ENCODE assay signal across 8 cellular contexts in the genomic region with DNA sequence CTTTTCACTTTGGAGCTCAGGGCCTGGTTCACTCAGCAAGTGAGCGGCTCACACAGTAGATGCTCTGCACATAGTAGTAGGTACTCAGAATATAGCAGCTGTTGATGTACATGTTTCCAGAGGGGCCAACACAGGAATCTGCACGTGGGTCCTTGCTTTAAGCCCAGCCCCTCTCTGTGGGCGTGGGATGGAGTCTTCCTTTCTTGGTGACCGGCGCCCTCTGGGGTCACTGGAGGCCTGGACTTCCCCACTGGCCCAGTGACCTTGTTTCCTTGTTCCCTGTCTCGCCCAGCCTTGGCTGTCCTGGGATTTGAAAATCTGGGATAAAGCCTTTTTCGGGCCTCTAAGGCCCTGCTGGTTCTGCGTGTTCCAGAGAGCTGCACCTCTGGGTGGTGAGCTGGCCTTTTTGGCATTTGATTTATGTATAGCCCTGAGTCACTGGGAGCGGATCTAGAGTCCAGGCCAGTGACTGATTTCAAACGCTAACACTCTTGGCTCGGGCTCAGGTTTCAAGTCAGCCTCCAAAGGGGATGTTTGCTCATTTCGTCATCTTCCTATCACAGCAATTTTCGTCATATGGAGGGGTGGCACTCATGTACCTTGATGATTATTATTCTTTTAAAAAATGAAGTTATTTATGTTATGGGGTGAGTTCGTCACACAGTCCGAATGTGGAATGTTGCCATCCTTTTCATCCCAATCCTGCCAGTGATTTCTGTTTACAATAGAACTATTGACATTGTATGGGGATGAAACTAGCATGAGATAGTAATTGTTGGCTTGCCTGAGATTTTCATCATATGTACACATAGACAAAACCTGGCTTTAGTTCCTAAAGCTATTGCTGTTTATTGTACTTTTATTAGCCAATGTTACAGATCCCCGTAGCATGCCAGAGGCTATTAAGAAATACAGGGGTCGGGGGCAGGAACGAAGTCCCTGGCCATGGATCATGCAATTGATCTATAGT.
DNase-seq lines count a peak whose midpoint lies in the region; ATAC-seq and TF ChIP-seq lines count a peak whose summit lies in the region.

No MANE protein-coding gene starts in this region.

- H3K27ac ChIP-seq in OCI-LY3 (ENCODE audit: low read length) (no peak overlapping the region), dorsolateral prefrontal cortex (peak overlapping the region in 57 of 59 donors; percentile 3 to 88 (median 67)), transverse colon (peak overlapping the region; percentile 87 to 90 (median 88))
- no peak overlapping the region for H3K27ac ChIP-seq in effector memory CD4-positive, alpha-beta T cell (ENCODE audit: insufficient read depth, low read length, poor library complexity, severe bottlenecking)

- H3K4me2 ChIP-seq in OCI-LY3 (ENCODE audit: low read length), result no peak overlapping the region

- no peaks in the 10 kb centered on the region for H3K36me3 ChIP-seq in OCI-LY3 (replicated peaks; ENCODE audit: low read depth, low read length)
- H3K36me3 ChIP-seq in transverse colon, result no peaks in the 10 kb centered on the region
- H3K36me3 ChIP-seq in effector memory CD4-positive, alpha-beta T cell (ENCODE audit: control insufficient read depth, insufficient read depth, low read length), result no peaks in the 10 kb centered on the region

- TF ChIP-seq CTCF in HFF-Myc (IDR thresholded peaks at IDR 0.05; ENCODE audit: low read depth, low read length, missing control alignments), result no peak
- 0 out of 2 replicates have a peak, but pooled peaks have one; percentile 13 for TF ChIP-seq CTCF in OCI-LY3 (IDR thresholded peaks at IDR 0.05; ENCODE audit: low read depth, low read length)
- TF ChIP-seq CTCF in dorsolateral prefrontal cortex (IDR thresholded peaks at IDR 0.05 in 54 of 56, conservative IDR thresholded peaks at IDR 0.05 in 2 of 56; ENCODE audit: low read depth in 1 of 56, partially characterized antibody in 56 of 56), result peak in 11 of 56 donors; percentile 8 to 41 (median 14)
- no peak for TF ChIP-seq CTCF in lower leg skin (IDR thresholded peaks at IDR 0.05)
- no peak for TF ChIP-seq CTCF in transverse colon (IDR thresholded peaks at IDR 0.05)

- H3K27me3 ChIP-seq in OCI-LY3 (ENCODE audit: low read depth, low read length) (no peaks in the 10 kb centered on the region), dorsolateral prefrontal cortex (no peaks in the 10 kb centered on the region), transverse colon (no peaks in the 10 kb centered on the region)
- no peaks in the 10 kb centered on the region for H3K27me3 ChIP-seq in effector memory CD4-positive, alpha-beta T cell (replicated peaks; ENCODE audit: control insufficient read depth, insufficient read depth, low read length, poor library complexity, severe bottlenecking)

- intact Hi-C loops in dorsolateral prefrontal cortex (cut with DNase I) (loop anchor here in 1 of 2 donors (10.0 kb wide), 1 partner anchor 232 kb away; no protein-coding TSS in a partner anchor), lower leg skin (cut with DNase I; ENCODE audit: low total_unique reads) (no loop called here), transverse colon (cut with DNase I; ENCODE audit: low total_unique reads) (loop anchor here (10.0 kb wide), 1 partner anchor 68 kb away; the partner anchor contains the start of gene CUX1)

- H3K9ac ChIP-seq in OCI-LY3 (ENCODE audit: low read length), result no peak overlapping the region

- no peak overlapping the region for H2AFZ ChIP-seq in OCI-LY3 (ENCODE audit: low read depth, low read length)

- H3K4me3 ChIP-seq in HFF-Myc (replicated peaks; ENCODE audit: low read depth, low read length) (peak overlapping the region; percentile 25), OCI-LY3 (ENCODE audit: low read length) (no peak overlapping the region), dorsolateral prefrontal cortex (peak overlapping the region in 31 of 59 donors; percentile 3 to 54 (median 25)), lower leg skin (ENCODE audit: low read depth, poor library complexity, severe bottlenecking) (no peak overlapping the region), transverse colon (no peak overlapping the region)
- no peak overlapping the region for H3K4me3 ChIP-seq in effector memory CD4-positive, alpha-beta T cell (ENCODE audit: insufficient read depth, low read depth, low read length, poor library complexity, severe bottlenecking)

- in situ Hi-C loops in transverse colon (cut with MboI; ENCODE audit: low pct_ligation_motif_present in 1 of 4, low pct_unique_long_range_greater_than_20kb in 1 of 4, low sequenced_read_pairs in 3 of 4), result no loop called here

- H3K4me1 ChIP-seq in OCI-LY3 (ENCODE audit: low read length) (peaks cover 14% of the 10 kb centered on the region), transverse colon (peaks cover 53 to 82% (median 62%) of the 10 kb centered on the region in 4 donors)
- H3K4me1 ChIP-seq in effector memory CD4-positive, alpha-beta T cell (ENCODE audit: control insufficient read depth, insufficient read depth, low read length, poor library complexity, severe bottlenecking), result peaks cover 8% of the 10 kb centered on the region

- H3K9me3 ChIP-seq in OCI-LY3 (ENCODE audit: insufficient read depth, low read length), result no peaks in the 10 kb centered on the region
- H3K9me3 ChIP-seq in transverse colon, result no peaks in the 10 kb centered on the region
- H3K9me3 ChIP-seq in effector memory CD4-positive, alpha-beta T cell (ENCODE audit: control insufficient read depth, low read length), result no peaks in the 10 kb centered on the region

- ATAC-seq in HG03571 (IDR thresholded peaks at IDR 0.05; ENCODE audit: unreplicated experiment) (no peak), HG03139 (IDR thresholded peaks at IDR 0.05; ENCODE audit: unreplicated experiment) (no peak)

- peak; percentile 98 for DNase-seq in HFF-Myc (ENCODE audit: extremely low read depth, low read depth)
- DNase-seq in dorsolateral prefrontal cortex, result peak in 3 of 10 donors; percentile 16 to 47 (median 28)
- peak; percentile 89 to 93 for DNase-seq in lower leg skin (ENCODE audit: low spot score in 2 of 2)
- peak; percentile 85 for DNase-seq in transverse colon
- DNase-seq in effector memory CD4-positive, alpha-beta T cell, result no peak

- 29 to 38% methylated on average over 18 of the region's 18 CpGs for WGBS in lower leg skin, 2 donors
- WGBS in transverse colon (ENCODE audit: low coverage in 1 of 2), 2 donors, result 34 to 58% methylated on average over 9 to 18 of the region's 18 CpGs

- peaks cover 82% of the 10 kb centered on the region for H3K79me2 ChIP-seq in OCI-LY3 (ENCODE audit: low read length)

- H4K20me1 ChIP-seq in OCI-LY3 (ENCODE audit: insufficient read depth, low read length), result peaks cover 91% of the 10 kb centered on the region

- no peak for TF ChIP-seq POLR2A in lower leg skin (IDR thresholded peaks at IDR 0.05)
- TF ChIP-seq POLR2A in transverse colon (IDR thresholded peaks at IDR 0.05), result no peak

- peak; percentile 8 for TF ChIP-seq EP300 in transverse colon (IDR thresholded peaks at IDR 0.05; ENCODE audit: low read depth)

Comparison
In these comparisons a context has a peak if more than half of its experiments do, and no peak if none do; other contexts are left out.
1. DNase-seq: peak in HFF-Myc (single experiment), lower leg skin (2 of 2) and transverse colon (single experiment); none in effector memory CD4-positive, alpha-beta T cell (0 of 3).
2. H3K4me3 ChIP-seq: peak in HFF-Myc (single experiment) and dorsolateral prefrontal cortex (31 of 59); none in OCI-LY3 (single experiment), lower leg skin (single experiment), transverse colon (0 of 4) and effector memory CD4-positive, alpha-beta T cell (single experiment).
3. H3K27ac ChIP-seq: peak in dorsolateral prefrontal cortex (57 of 59) and transverse colon (4 of 4); none in OCI-LY3 (single experiment) and effector memory CD4-positive, alpha-beta T cell (single experiment).